8 cellular contexts compared by ENCODE assay signal in genomic region chr19:51926784-51927741, GRCh38. TPM values are rescaled to one million over a fixed set of nuclear protein-coding genes. Genes with fewer than 3 reads are reported as not detected.
A peak's percentile ranks its signal among the peaks of the same experiment; 100 is the strongest.
DNase-seq lines count a peak whose midpoint lies in the region; ATAC-seq and TF ChIP-seq lines count a peak whose summit lies in the region.

TSS of gene ZNF613 (plus strand) at chr19:51927472. CDS start at chr19:51936221, 8,749 bp downstream.

- peak within 1 kb of the TSS; percentile 94 for H3K27ac Mint-ChIP-seq in dendritic cell treated with granulocyte-macrophage colony-stimulating factor and Interleukin-4, amounts not matched to agents 40 ng/mL and 50 ng/mL, for 4 days

- TF ChIP-seq CTCF in AG09319 (IDR thresholded peaks at IDR 0.05; ENCODE audit: low read depth, low read length), result peak; percentile 23

- intact Hi-C loops in dendritic cell treated with granulocyte-macrophage colony-stimulating factor and Interleukin-4, amounts not matched to agents 40 ng/mL and 50 ng/mL, for 4 days (cut with micrococcal nuclease), result loop anchor here (1.0 to 5.0 kb wide), 2 partner anchors 22 to 80 kb away; partner anchors contain the start of genes ZNF615 and ZNF649

- H3K4me3 Mint-ChIP-seq in dendritic cell treated with granulocyte-macrophage colony-stimulating factor and Interleukin-4, amounts not matched to agents 40 ng/mL and 50 ng/mL, for 4 days, result peak within 1 kb of the TSS; percentile 95

- ATAC-seq in GM19023 (IDR thresholded peaks at IDR 0.05; ENCODE audit: unreplicated experiment) (peak; percentile 81), HG03378 (IDR thresholded peaks at IDR 0.05; ENCODE audit: unreplicated experiment) (peak; percentile 77), left lobe of liver (peak; percentile 97)

- DNase-seq in AG09319 (ENCODE audit: extremely low read depth, low read depth) (peak; percentile 67), NCI-H510A treated with DMSO at 0.1 percent for 48 hours (lab: John Stamatoyannopoulos, UW) (peak; percentile 99), left lobe of liver (ENCODE audit: low spot score) (peak; percentile 92)
- peak; percentile 80 for DNase-seq in activated CD4-positive, alpha-beta T cell treated with anti-CD3 and anti-CD28 coated beads, Interleukin-2, amount 50 U/mL, for 1 hour
- DNase-seq in stimulated activated CD4-positive, alpha-beta T cell treated with anti-CD3 and anti-CD28 coated beads, Interleukin-2, amount 100 ng/mL, for 24 hours, result peak; percentile 81 to 84

- peaks cover 21% of the 10 kb centered on the region for H3K4me1 Mint-ChIP-seq in dendritic cell treated with granulocyte-macrophage colony-stimulating factor and Interleukin-4, amounts not matched to agents 40 ng/mL and 50 ng/mL, for 4 days (ENCODE audit: low read depth)

- H3K36me3 Mint-ChIP-seq in dendritic cell treated with granulocyte-macrophage colony-stimulating factor and Interleukin-4, amounts not matched to agents 40 ng/mL and 50 ng/mL, for 4 days (ENCODE audit: low read depth), result peaks cover 62% of the 10 kb centered on the region

- H3K27me3 Mint-ChIP-seq in dendritic cell treated with granulocyte-macrophage colony-stimulating factor and Interleukin-4, amounts not matched to agents 40 ng/mL and 50 ng/mL, for 4 days, result no peaks in the 10 kb centered on the region

- H3K9me3 Mint-ChIP-seq in dendritic cell treated with granulocyte-macrophage colony-stimulating factor and Interleukin-4, amounts not matched to agents 40 ng/mL and 50 ng/mL, for 4 days, result peaks cover 77% of the 10 kb centered on the region

RNA-seq across cellular contexts. Expression of gene ZNF613, which starts in this region (rescaled TPM):
- total RNA-seq in left lobe of liver, result 1.5 TPM

Comparison
In these comparisons a context has a peak if more than half of its experiments do, and no peak if none do; other contexts are left out.
1. Peak in every context shown above with its lines: DNase-seq and ATAC-seq.